8 cellular contexts compared by ENCODE assay signal in genomic region chr17:29645516-29646051, GRCh38. TPM values are rescaled to one million over a fixed set of nuclear protein-coding genes. Genes with fewer than 3 reads are reported as not detected.
DNase-seq lines count a peak whose midpoint lies in the region; ATAC-seq and TF ChIP-seq lines count a peak whose summit lies in the region.

No MANE protein-coding gene starts in this region.

- peaks cover 79% of the 10 kb centered on the region for H3K36me3 Mint-ChIP-seq in activated T-helper 17 cell treated with anti-CD3 and anti-CD28 coated beads, Interleukin-2, amount 50 U/mL, for 72 hours (ENCODE audit: low read depth)
- peaks cover 20 to 52% of the 10 kb centered on the region in 2 donors for H3K36me3 Mint-ChIP-seq in stimulated activated naive B cell treated with anti-CD40 and anti-IgM and Interleukin-4, amounts not matched to agents 10 μg/mL and 1 μg/mL and 100 μg/mL, for 72 hours

- H3K4me1 ChIP-seq in left ventricle myocardium inferior: peaks cover 73% of the 10 kb centered on the region

- H3K9me3 Mint-ChIP-seq in activated T-helper 17 cell treated with anti-CD3 and anti-CD28 coated beads, Interleukin-2, amount 50 U/mL, for 72 hours: no peaks in the 10 kb centered on the region
- H3K9me3 Mint-ChIP-seq in stimulated activated naive B cell treated with anti-CD40 and anti-IgM and Interleukin-4, amounts not matched to agents 10 μg/mL and 1 μg/mL and 100 μg/mL, for 72 hours: no peaks in the 10 kb centered on the region

- peak; percentile 45 for ATAC-seq in activated T-helper 17 cell treated with anti-CD3 and anti-CD28 coated beads, Interleukin-2, amount 50 U/mL, for 72 hours (replicated peaks)
- ATAC-seq in stimulated activated naive B cell treated with anti-CD40 and anti-IgM and Interleukin-4, amounts not matched to agents 10 μg/mL and 1 μg/mL and 100 μg/mL, for 72 hours (replicated peaks): peak in 1 of 2 donors; percentile 22
- ATAC-seq in GM19351 (IDR thresholded peaks at IDR 0.05; ENCODE audit: unreplicated experiment) (no peak), GM18517 (IDR thresholded peaks at IDR 0.05; ENCODE audit: unreplicated experiment) (no peak)

- H3K4me3 Mint-ChIP-seq in activated T-helper 17 cell treated with anti-CD3 and anti-CD28 coated beads, Interleukin-2, amount 50 U/mL, for 72 hours: no peak overlapping the region
- H3K4me3 Mint-ChIP-seq in stimulated activated naive B cell treated with anti-CD40 and anti-IgM and Interleukin-4, amounts not matched to agents 10 μg/mL and 1 μg/mL and 100 μg/mL, for 72 hours: no peak overlapping the region

- TF ChIP-seq CTCF in left ventricle myocardium inferior (IDR thresholded peaks at IDR 0.05; ENCODE audit: borderline replicate concordance): no peak

- H3K36me3 ChIP-seq in left ventricle myocardium inferior: peaks cover 34% of the 10 kb centered on the region

- H3K4me1 Mint-ChIP-seq in activated T-helper 17 cell treated with anti-CD3 and anti-CD28 coated beads, Interleukin-2, amount 50 U/mL, for 72 hours: peaks cover 3% of the 10 kb centered on the region
- peaks cover 21 to 31% of the 10 kb centered on the region in 2 donors for H3K4me1 Mint-ChIP-seq in stimulated activated naive B cell treated with anti-CD40 and anti-IgM and Interleukin-4, amounts not matched to agents 10 μg/mL and 1 μg/mL and 100 μg/mL, for 72 hours

- H3K9me3 ChIP-seq in left ventricle myocardium inferior (replicated peaks): no peaks in the 10 kb centered on the region

- no peaks in the 10 kb centered on the region for H3K27me3 ChIP-seq in left ventricle myocardium inferior (ENCODE audit: low read depth)

- H3K4me3 ChIP-seq in left ventricle myocardium inferior: no peak overlapping the region

- peak overlapping the region; percentile 82 for H3K27ac Mint-ChIP-seq in activated T-helper 17 cell treated with anti-CD3 and anti-CD28 coated beads, Interleukin-2, amount 50 U/mL, for 72 hours
- H3K27ac Mint-ChIP-seq in stimulated activated naive B cell treated with anti-CD40 and anti-IgM and Interleukin-4, amounts not matched to agents 10 μg/mL and 1 μg/mL and 100 μg/mL, for 72 hours: peak overlapping the region; percentile 69

- peak overlapping the region; percentile 93 for H3K27ac ChIP-seq in left ventricle myocardium inferior (replicated peaks)

- intact Hi-C loops in left ventricle myocardium inferior (cut with micrococcal nuclease): loop anchor here (10.0 kb wide), 1 partner anchor 109 kb away; no protein-coding TSS in a partner anchor

- no peaks in the 10 kb centered on the region for H3K27me3 Mint-ChIP-seq in activated T-helper 17 cell treated with anti-CD3 and anti-CD28 coated beads, Interleukin-2, amount 50 U/mL, for 72 hours
- H3K27me3 Mint-ChIP-seq in stimulated activated naive B cell treated with anti-CD40 and anti-IgM and Interleukin-4, amounts not matched to agents 10 μg/mL and 1 μg/mL and 100 μg/mL, for 72 hours: no peaks in the 10 kb centered on the region

- DNase-seq in GM04504 (ENCODE audit: low read depth): peak; percentile 81
- peak; percentile 80 for DNase-seq in left ventricle myocardium inferior
- no peak for DNase-seq in stimulated activated naive B cell treated with anti-CD40 and anti-IgM and Interleukin-4, amounts not matched to agents 10 μg/mL and 1 μg/mL and 100 μg/mL, for 72 hours
- no peak for DNase-seq in cerebellum (ENCODE audit: low spot score)
- no peak for DNase-seq in GM19238 (ENCODE audit: insufficient read length, low spot score)

RNA-seq across cellular contexts. Expression of gene CORO6, which starts 22.9 kb away (rescaled TPM):
- total RNA-seq in activated T-helper 17 cell treated with anti-CD3 and anti-CD28 coated beads, Interleukin-2, amount 50 U/mL, for 72 hours: 10 to 100 TPM in 1 of 2 donors, 1 to 10 TPM in 1; 2.5 to 12.0 TPM
- total RNA-seq in left ventricle myocardium inferior (101 TPM), cerebellum (1.3 TPM)

RNA-seq across cellular contexts. Expression of gene ANKRD13B, which starts 52.7 kb away (rescaled TPM):
- total RNA-seq in activated T-helper 17 cell treated with anti-CD3 and anti-CD28 coated beads, Interleukin-2, amount 50 U/mL, for 72 hours: 10 to 100 TPM; 10.4 to 27.7 TPM
- total RNA-seq in left ventricle myocardium inferior (5.9 TPM), cerebellum (28.6 TPM)

RNA-seq across cellular contexts. Expression of gene GIT1, which starts 56.1 kb away (rescaled TPM):
- 10 to 100 TPM; 52.4 to 65.7 TPM for total RNA-seq in activated T-helper 17 cell treated with anti-CD3 and anti-CD28 coated beads, Interleukin-2, amount 50 U/mL, for 72 hours
- total RNA-seq in left ventricle myocardium inferior: 31.9 TPM
- total RNA-seq in cerebellum: 35.7 TPM

Comparison
In these comparisons a context has a peak if more than half of its experiments do, and no peak if none do; other contexts are left out.
1. DNase-seq: peak in GM04504 (single experiment) and left ventricle myocardium inferior (single experiment); none in stimulated activated naive B cell treated with anti-CD40 and anti-IgM and Interleukin-4, amounts not matched to agents 10 μg/mL and 1 μg/mL and 100 μg/mL, for 72 hours (single experiment), cerebellum (single experiment) and GM19238 (single experiment).